In genomic region chr20:62858059-62858458, GRCh38 we compare ENCODE assay signal across 1 cellular context.
TF ChIP-seq lines count a peak whose summit lies in the region.

No MANE protein-coding gene starts in this region.

TF ChIP-seq in GM23338, 12 proteins besides CTCF, POLR2A, EP300 and RAD21 (continued from another document):
- TF ChIP-seq REST (IDR thresholded peaks at IDR 0.05; ENCODE audit: unreplicated experiment) (no peak), ZNF331 (CRISPR knock-in tag; IDR thresholded peaks at IDR 0.05; ENCODE audit: low read depth) (no peak), EZH2phosphoT487 (IDR thresholded peaks at IDR 0.05; ENCODE audit: unreplicated experiment) (no peak), CREB1 (CRISPR knock-in tag; IDR thresholded peaks at IDR 0.05; ENCODE audit: low read depth) (no peak), JUNB (IDR thresholded peaks at IDR 0.05; ENCODE audit: unreplicated experiment) (no peak)
TF ChIP-seq in GM23338: peak in this region for 0.
